23 cellular contexts compared by ENCODE assay signal in the genomic region with DNA sequence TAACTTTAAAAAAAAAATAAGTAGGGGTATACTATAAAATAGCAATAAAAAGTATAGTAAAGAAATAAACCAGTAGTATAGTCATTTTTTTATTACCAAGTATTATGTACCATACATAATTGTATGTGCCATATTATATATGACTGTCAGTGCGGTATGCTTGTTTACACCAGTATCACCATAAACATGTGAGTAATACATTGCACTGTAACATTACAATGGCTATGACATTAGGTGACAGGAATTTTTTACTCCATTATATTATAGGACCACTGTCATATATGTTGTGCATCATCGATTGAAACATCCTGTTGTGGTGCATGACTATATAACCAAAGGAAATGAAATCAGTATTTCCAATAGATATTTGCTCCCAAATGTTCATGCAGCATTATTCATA.
"Had no signal": no experiment of that assay in that cellular context is flagged by ENCODE, and none has a peak within 500 bp of the region (broad histone marks: within the 10 kb centered on the region; RNA-seq: fewer than 3 reads in every experiment).

No MANE protein-coding gene starts in this region.

- H3K27me3 ChIP-seq: left lung, ovary, suprapubic skin, tibial artery, upper lobe of right lung had no signal

- H3K36me3 ChIP-seq: left lung, lower lobe of right lung, ovary, suprapubic skin, thoracic aorta, tibial artery, upper lobe of right lung had no signal

- H3K27ac ChIP-seq: left lung, lower lobe of right lung, ovary, skin epidermis, suprapubic skin, thoracic aorta, tibial artery, upper lobe of right lung had no signal

- H3K4me1 ChIP-seq: left lung, lower lobe of right lung, suprapubic skin, tibial artery, upper lobe of right lung had no signal

- H3K4me3 ChIP-seq: left lung, lower lobe of right lung, ovary, skin epidermis, suprapubic skin, thoracic aorta, tibial artery, upper lobe of right lung had no signal

- ATAC-seq: left cardiac atrium; left lung; lower lobe of right lung; naive thymus-derived CD4-positive, alpha-beta T cell; natural killer cell treated with Interleukin-12 subunit alpha and Interleukin-12 subunit beta and Interleukin-15 and Interleukin-18, amount 100 ng/mL, for 72 hours; right cardiac atrium; sciatic nerve; upper lobe of right lung had no signal

- H3K9me3 ChIP-seq: left lung, lower lobe of right lung, ovary, suprapubic skin, thoracic aorta, tibial artery, upper lobe of right lung had no signal

- DNase-seq: hippocampal formation; kidney glomerular epithelial cell; left cardiac atrium; left lung; lower lobe of right lung; mammary epithelial cell; mesendoderm; naive thymus-derived CD4-positive, alpha-beta T cell; ovary; retina; right cardiac atrium; stimulated activated CD4-positive, alpha-beta T cell treated with anti-CD3 and anti-CD28 coated beads, Interleukin-12 subunit alpha, Interleukin-12 subunit beta, amount 100 ng/mL, for 4 hours; stimulated activated CD4-positive, alpha-beta T cell treated with anti-CD3 and anti-CD28 coated beads, Interleukin-15, amount 100 ng/mL, for 24 hours; stimulated activated CD4-positive, alpha-beta T cell treated with anti-CD3 and anti-CD28 coated beads, Interleukin-2, amount 100 ng/mL, for 24 hours; stimulated activated CD4-positive, alpha-beta T cell treated with anti-CD3 and anti-CD28 coated beads, Interleukin-4, amount 100 ng/mL, for 1 hour; stimulated activated naive CD4-positive, alpha-beta T cell; tibial artery; upper lobe of right lung had no signal
